In genomic region chr13:66992183-66992582, GRCh38 we compare ENCODE assay signal across 15 cellular contexts.
DNase-seq lines count a peak whose midpoint lies in the region; FAIRE-seq lines count a peak whose summit lies in the region.
"Had no signal": no experiment of that assay in that cellular context is flagged by ENCODE, and none has a peak within 500 bp of the region (broad histone marks: within the 10 kb centered on the region; RNA-seq: fewer than 3 reads in every experiment).

No MANE protein-coding gene starts in this region.

- in situ Hi-C loops in SK-MEL-5 (cut with HindIII; ENCODE audit: low pct_unique_long_range_greater_than_20kb, low sequenced_read_pairs) = no loop called here

- FAIRE-seq in RCC 7860 (lab: Jason Lieb, UNC) = no peak

- DNase-seq in HT-29 (ENCODE audit: low spot score) = peak; percentile 12
- peak; percentile 86 for DNase-seq in SK-MEL-5 (ENCODE audit: low read depth, low spot score)
- peak; percentile 74 for DNase-seq in fibroblast of peridontal ligament (ENCODE audit: extremely low read depth)
- DNase-seq in renal cortical epithelial cell (ENCODE audit: low read depth) = peak; percentile 52
- DNase-seq in RCC 7860 (ENCODE audit: low spot score) = no peak
- no peak for DNase-seq in activated gamma-delta T cell (lab: John Stamatoyannopoulos, UW)
- no peak for DNase-seq in NCI-H2029 treated with DMSO at 0.1 percent for 48 hours (lab: John Stamatoyannopoulos, UW)
- DNase-seq: activated CD8-positive, alpha-beta T cell treated with anti-CD3 and anti-CD28 coated beads, Interleukin-2, amount 10 ng/mL, durations not matched to agents 7 days and 5 days; colonic mucosa; COR-L47; glutamatergic neuron; left cardiac atrium; NCI-H1417 treated with DMSO at 0.1 percent for 48 hours; spleen; trophoblast cell had no signal

Comparison
In these comparisons a context has a peak if more than half of its experiments do, and no peak if none do; other contexts are left out.
1. DNase-seq: peak in HT-29 (single experiment), SK-MEL-5 (single experiment), fibroblast of peridontal ligament (single experiment) and renal cortical epithelial cell (single experiment); none in RCC 7860 (single experiment), activated gamma-delta T cell (single experiment) and NCI-H2029 treated with DMSO at 0.1 percent for 48 hours (single experiment).